ENCODE assay signal across 9 cellular contexts in genomic region chr2:240819404-240820013, GRCh38. TPM values are rescaled to one million over a fixed set of nuclear protein-coding genes. Genes with fewer than 3 reads are reported as not detected.
DNase-seq lines count a peak whose midpoint lies in the region; ATAC-seq and TF ChIP-seq lines count a peak whose summit lies in the region.
"Had no signal": no experiment of that assay in that cellular context is flagged by ENCODE, and none has a peak within 500 bp of the region (broad histone marks: within the 10 kb centered on the region; RNA-seq: fewer than 3 reads in every experiment).

No MANE protein-coding gene starts in this region.

- H3K4me3 ChIP-seq in retinal pigment epithelial cell (ENCODE audit: low read length) = peak overlapping the region; percentile 57

- DNase-seq in DMS79 (lab: John Stamatoyannopoulos, UW) (peak; percentile 33), DMS79 treated with DMSO at 0.1 percent for 48 hours (lab: John Stamatoyannopoulos, UW) (no peak), NCI-H2171 treated with DMSO at 0.1 percent for 48 hours (lab: John Stamatoyannopoulos, UW) (peak; percentile 11), left ventricle myocardium superior (no peak), retinal pigment epithelial cell (ENCODE audit: low read depth) (no peak), UCSD-AML1 (lab: John Stamatoyannopoulos, UW; ENCODE audit: unreplicated experiment) (no peak), inferior parietal cortex (ENCODE audit: extremely low spot score) (no peak)
- DNase-seq in activated CD8-positive, alpha-beta memory T cell treated with anti-CD3 and anti-CD28 coated beads, Interleukin-2, amount 50 U/mL, for 4 hours = no peak

- peak; percentile 15 for ATAC-seq in left ventricle myocardium superior

- no peak for TF ChIP-seq CTCF in retinal pigment epithelial cell (conservative IDR thresholded peaks at IDR 0.05; ENCODE audit: low read depth, low read length)

- intact Hi-C loops in left ventricle myocardium superior (cut with micrococcal nuclease) = no loop called here

RNA-seq across cellular contexts. Expression of gene KIF1A, which starts 0.5 kb away (rescaled TPM):
- 1.6 TPM for total RNA-seq in left ventricle myocardium superior

RNA-seq across cellular contexts. Expression of gene AGXT, which starts 49.1 kb away (rescaled TPM):
- 0.12 TPM for total RNA-seq in left ventricle myocardium superior
- total RNA-seq: LHCN-M2 had no signal

Comparison
In these comparisons a context has a peak if more than half of its experiments do, and no peak if none do; other contexts are left out.
1. DNase-seq: peak in DMS79 (single experiment) and NCI-H2171 treated with DMSO at 0.1 percent for 48 hours (single experiment); none in DMS79 treated with DMSO at 0.1 percent for 48 hours (single experiment), left ventricle myocardium superior (single experiment), retinal pigment epithelial cell (single experiment), UCSD-AML1 (single experiment), inferior parietal cortex (single experiment) and activated CD8-positive, alpha-beta memory T cell treated with anti-CD3 and anti-CD28 coated beads, Interleukin-2, amount 50 U/mL, for 4 hours (single experiment).